Comparison of ENCODE assay signal across 8 cellular contexts in genomic region chr2:37324536-37324785, GRCh38. TPM values are rescaled to one million over a fixed set of nuclear protein-coding genes. Genes with fewer than 3 reads are reported as not detected.
DNase-seq lines count a peak whose midpoint lies in the region; ATAC-seq, FAIRE-seq and TF ChIP-seq lines count a peak whose summit lies in the region.

No MANE protein-coding gene starts in this region.

- no peaks in the 10 kb centered on the region for H3K9me3 ChIP-seq in lower lobe of right lung
- no peaks in the 10 kb centered on the region for H3K9me3 ChIP-seq in testis

- H3K4me1 ChIP-seq in lower lobe of right lung (peaks cover 51% of the 10 kb centered on the region), testis (peaks cover 9% of the 10 kb centered on the region)

- no peak for ATAC-seq in GM18505 (IDR thresholded peaks at IDR 0.05; ENCODE audit: unreplicated experiment)
- no peak for ATAC-seq in lower lobe of right lung
- no peak for ATAC-seq in HG02885 (IDR thresholded peaks at IDR 0.05; ENCODE audit: poor library complexity, unreplicated experiment)

- TF ChIP-seq CTCF in bronchial epithelial cell (IDR thresholded peaks at IDR 0.05; ENCODE audit: insufficient read depth, low read length, severe bottlenecking) (no peak), lower lobe of right lung (IDR thresholded peaks at IDR 0.05) (no peak), testis (IDR thresholded peaks at IDR 0.05) (no peak)

- DNase-seq in NCI-H526 treated with DMSO at 0.1 percent for 48 hours (lab: John Stamatoyannopoulos, UW), result peak; percentile 53
- peak; percentile 27 for DNase-seq in bronchial epithelial cell (ENCODE audit: low read depth)
- DNase-seq in lower lobe of right lung, result peak; percentile 90
- no peak for DNase-seq in testis
- no peak for DNase-seq in occipital lobe (lab: John Stamatoyannopoulos, UW)
- DNase-seq in AG08396 (ENCODE audit: low spot score), result no peak

- H3K27me3 ChIP-seq in bronchial epithelial cell (ENCODE audit: control insufficient read depth, insufficient read depth, low read length) (no peaks in the 10 kb centered on the region), lower lobe of right lung (ENCODE audit: low read depth) (no peaks in the 10 kb centered on the region), testis (no peaks in the 10 kb centered on the region)

- H3K36me3 ChIP-seq in bronchial epithelial cell (ENCODE audit: control insufficient read depth, insufficient read depth, low read length), result no peaks in the 10 kb centered on the region
- H3K36me3 ChIP-seq in lower lobe of right lung, result no peaks in the 10 kb centered on the region
- H3K36me3 ChIP-seq in testis (ENCODE audit: low read depth, missing control alignments), result no peaks in the 10 kb centered on the region

- WGBS in testis, 2 donors, result no CpG with 5 or more reads among the region's 33 CpGs

- intact Hi-C loops in lower lobe of right lung (cut with DNase I) (no loop called here), testis (cut with DNase I; ENCODE audit: low total_unique reads) (no loop called here)

- peak; percentile 58 for TF ChIP-seq POLR2A in GM18505 (IDR thresholded peaks at IDR 0.05; ENCODE audit: borderline replicate concordance, extremely low read depth, insufficient read depth, insufficient read length)
- no peak for TF ChIP-seq POLR2A in testis (IDR thresholded peaks at IDR 0.05)

- H3K27ac ChIP-seq in lower lobe of right lung (peak overlapping the region; percentile 89), testis (peak overlapping the region; percentile 88 to 95)

- FAIRE-seq in bronchial epithelial cell (lab: Jason Lieb, UNC), result no peak

- H3K4me3 ChIP-seq in bronchial epithelial cell (ENCODE audit: low read depth, low read length) (peak overlapping the region; percentile 49), lower lobe of right lung (peak overlapping the region; percentile 84), testis (peak overlapping the region; percentile 83)

RNA-seq across cellular contexts. Expression of gene PRKD3, which starts 0.2 kb away (rescaled TPM):
- total RNA-seq in bronchial epithelial cell (19.5 and 22.5 TPM in 2 replicates), lower lobe of right lung (39.3 TPM), testis (10 to 100 TPM; 46.0 to 78.1 TPM), occipital lobe (29.9 TPM)
- 52.3 TPM for polyA plus RNA-seq in testis (ENCODE audit: insufficient read depth, low read depth, low replicate concordance)

RNA-seq across cellular contexts. Expression of gene QPCT, which starts 20.0 kb away (rescaled TPM):
- total RNA-seq in bronchial epithelial cell (6.1 and 7.6 TPM in 2 replicates), lower lobe of right lung (8.6 TPM), testis (1 to 10 TPM; 2.9 to 3.2 TPM), occipital lobe (5.9 TPM)
- 5.6 TPM for polyA plus RNA-seq in testis (ENCODE audit: insufficient read depth, low read depth, low replicate concordance)

Comparison
In these comparisons a context has a peak if more than half of its experiments do, and no peak if none do; other contexts are left out.
1. DNase-seq: peak in NCI-H526 treated with DMSO at 0.1 percent for 48 hours (single experiment), bronchial epithelial cell (single experiment) and lower lobe of right lung (single experiment); none in testis (single experiment), occipital lobe (single experiment) and AG08396 (single experiment).
2. Peak in every context shown above with its lines, with median percentiles within 50 percentile points of each other: H3K4me3 ChIP-seq.